24 cellular contexts compared by ENCODE assay signal in the genomic region with DNA sequence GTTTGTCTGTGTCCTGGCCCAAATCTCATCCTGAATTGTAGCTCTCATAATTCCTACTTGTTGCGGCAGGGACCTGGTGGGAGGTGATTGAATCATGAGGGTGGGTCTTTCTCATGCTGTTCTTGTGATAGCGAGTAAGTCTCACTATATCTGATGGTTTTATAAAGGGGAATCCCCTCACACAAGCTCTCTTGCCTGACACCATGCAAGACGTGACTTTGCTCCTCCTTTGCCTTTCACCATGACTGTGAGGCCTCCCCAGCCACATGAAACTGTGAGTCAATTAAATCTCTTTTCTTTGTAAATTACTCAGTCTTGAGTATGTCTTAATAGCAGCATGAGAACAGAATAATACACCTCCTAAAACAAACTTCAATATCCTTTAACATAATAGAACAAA.
DNase-seq lines count a peak whose midpoint lies in the region; ATAC-seq, FAIRE-seq and TF ChIP-seq lines count a peak whose summit lies in the region.
"Had no signal": no experiment of that assay in that cellular context is flagged by ENCODE, and none has a peak within 500 bp of the region (broad histone marks: within the 10 kb centered on the region; RNA-seq: fewer than 3 reads in every experiment).

No MANE protein-coding gene starts in this region.

- H3K36me3 ChIP-seq in smooth muscle cell (ENCODE audit: low read depth): no peaks in the 10 kb centered on the region
- H3K36me3 ChIP-seq: BLaER1 had no signal

- H3K36me3 Mint-ChIP-seq in activated CD4-positive, alpha-beta T cell treated with anti-CD3 and anti-CD28 coated beads for 36 hours (ENCODE audit: low read depth): no peaks in the 10 kb centered on the region
- no peaks in the 10 kb centered on the region for H3K36me3 Mint-ChIP-seq in activated T-helper 17 cell treated with anti-CD3 and anti-CD28 coated beads, Interleukin-2, amount 50 U/mL, for 72 hours (ENCODE audit: low read depth)
- H3K36me3 Mint-ChIP-seq: CD4-positive, CD25-positive, alpha-beta regulatory T cell; CD8-positive, alpha-beta T cell had no signal

- no peaks in the 10 kb centered on the region for H3F3A ChIP-seq in smooth muscle cell (ENCODE audit: low read depth)

- H3K4me3 Mint-ChIP-seq in activated CD4-positive, alpha-beta T cell treated with anti-CD3 and anti-CD28 coated beads for 36 hours: no peak overlapping the region
- no peak overlapping the region for H3K4me3 Mint-ChIP-seq in activated T-helper 17 cell treated with anti-CD3 and anti-CD28 coated beads, Interleukin-2, amount 50 U/mL, for 72 hours
- H3K4me3 Mint-ChIP-seq: B cell; CD4-positive, CD25-positive, alpha-beta regulatory T cell; CD8-positive, alpha-beta T cell had no signal

- H3K4me2 ChIP-seq in smooth muscle cell: no peak overlapping the region
- H3K4me2 ChIP-seq: BLaER1 had no signal

- H4K20me1 ChIP-seq in smooth muscle cell (ENCODE audit: low read depth): no peaks in the 10 kb centered on the region
- H4K20me1 ChIP-seq: BLaER1 had no signal

- DNase-seq in activated CD4-positive, alpha-beta T cell treated with anti-CD3 and anti-CD28 coated beads for 36 hours: peak; percentile 17
- no peak for DNase-seq in activated CD4-positive, alpha-beta T cell treated with anti-CD3 and anti-CD28 coated beads for 4 hours
- DNase-seq in GM19239 (ENCODE audit: insufficient read length, low spot score) (no peak), smooth muscle cell (lab: John Stamatoyannopoulos, UW; ENCODE audit: unreplicated experiment) (no peak), NCI-H69 (lab: John Stamatoyannopoulos, UW) (no peak)
- DNase-seq: Caco-2; CD4-positive, CD25-positive, alpha-beta regulatory T cell; CD8-positive, alpha-beta T cell; DMS 273 treated with DMSO at 0.1 percent for 48 hours; DMS79; EL; GDM1; GM23248; H7; HCEC 1CT had no signal

- H3K4me1 Mint-ChIP-seq in activated CD4-positive, alpha-beta T cell treated with anti-CD3 and anti-CD28 coated beads for 36 hours: no peaks in the 10 kb centered on the region
- H3K4me1 Mint-ChIP-seq in activated T-helper 17 cell treated with anti-CD3 and anti-CD28 coated beads, Interleukin-2, amount 50 U/mL, for 72 hours: no peaks in the 10 kb centered on the region
- H3K4me1 Mint-ChIP-seq: B cell had no signal

- ATAC-seq in activated CD4-positive, alpha-beta T cell treated with anti-CD3 and anti-CD28 coated beads for 36 hours: peak; percentile 64
- ATAC-seq in activated T-helper 17 cell treated with anti-CD3 and anti-CD28 coated beads, Interleukin-2, amount 50 U/mL, for 72 hours (replicated peaks): peak; percentile 70
- ATAC-seq in GM21360 (IDR thresholded peaks at IDR 0.05; ENCODE audit: unreplicated experiment): no peak
- ATAC-seq: CD8-positive, alpha-beta T cell had no signal

- H3K27me3 ChIP-seq in smooth muscle cell (ENCODE audit: low read depth): no peaks in the 10 kb centered on the region
- H3K27me3 ChIP-seq: BLaER1 had no signal

- H3K4me1 ChIP-seq in smooth muscle cell (ENCODE audit: low read depth): peaks cover 8% of the 10 kb centered on the region
- H3K4me1 ChIP-seq: BLaER1, Caco-2 had no signal

- WGBS in smooth muscle cell (ENCODE audit: low lambda C conversion rate): 95% methylated on average over 3 of the region's 3 CpGs

- no peak overlapping the region for H3K4me3 ChIP-seq in smooth muscle cell
- H3K4me3 ChIP-seq: BLaER1, GM23248 had no signal

- no peak overlapping the region for H3K27ac ChIP-seq in smooth muscle cell (ENCODE audit: low read depth)
- H3K27ac ChIP-seq: 22Rv1, BLaER1, C4-2B, GM23248 had no signal

- H3K79me2 ChIP-seq in smooth muscle cell (ENCODE audit: low read depth): no peaks in the 10 kb centered on the region

- H3K27ac Mint-ChIP-seq in activated CD4-positive, alpha-beta T cell treated with anti-CD3 and anti-CD28 coated beads for 36 hours: no peak overlapping the region
- no peak overlapping the region for H3K27ac Mint-ChIP-seq in activated T-helper 17 cell treated with anti-CD3 and anti-CD28 coated beads, Interleukin-2, amount 50 U/mL, for 72 hours
- H3K27ac Mint-ChIP-seq: B cell; CD8-positive, alpha-beta T cell had no signal

- CTCF ChIA-PET in activated CD4-positive, alpha-beta T cell treated with anti-CD3 and anti-CD28 coated beads for 36 hours (lab: Charles Lee): no interaction called here

- no peak for TF ChIP-seq CTCF in smooth muscle cell (IDR thresholded peaks at IDR 0.05; ENCODE audit: borderline replicate concordance, insufficient read depth, poor library complexity, severe bottlenecking)

- peak; percentile 72 for FAIRE-seq in GM19239 (lab: Jason Lieb, UNC)
- FAIRE-seq: GM12891, GM18507, H1 had no signal

- intact Hi-C loops in activated CD4-positive, alpha-beta T cell treated with anti-CD3 and anti-CD28 coated beads for 36 hours (cut with DNase I, micrococcal nuclease): no loop called here

- peak overlapping the region; percentile 39 for H2AFZ ChIP-seq in smooth muscle cell (ENCODE audit: low read depth)
- H2AFZ ChIP-seq: GM23248 had no signal

- no peak overlapping the region for H3K9ac ChIP-seq in smooth muscle cell (ENCODE audit: low read depth)
- H3K9ac ChIP-seq: BLaER1, GM23248 had no signal

- no peaks in the 10 kb centered on the region for H3K9me3 ChIP-seq in smooth muscle cell (replicated peaks; ENCODE audit: low read depth)
- H3K9me3 ChIP-seq: Caco-2 had no signal

- H3K27me3 Mint-ChIP-seq in activated CD4-positive, alpha-beta T cell treated with anti-CD3 and anti-CD28 coated beads for 36 hours: no peaks in the 10 kb centered on the region
- H3K27me3 Mint-ChIP-seq in activated T-helper 17 cell treated with anti-CD3 and anti-CD28 coated beads, Interleukin-2, amount 50 U/mL, for 72 hours: no peaks in the 10 kb centered on the region
- H3K27me3 Mint-ChIP-seq: B cell; CD4-positive, CD25-positive, alpha-beta regulatory T cell had no signal

- POLR2A ChIA-PET in activated CD4-positive, alpha-beta T cell treated with anti-CD3 and anti-CD28 coated beads for 36 hours (lab: Charles Lee): no interaction called here

- peaks cover 9% of the 10 kb centered on the region for H3K9me3 Mint-ChIP-seq in activated CD4-positive, alpha-beta T cell treated with anti-CD3 and anti-CD28 coated beads for 36 hours (ENCODE audit: low read depth)
- peaks cover 12% of the 10 kb centered on the region for H3K9me3 Mint-ChIP-seq in activated T-helper 17 cell treated with anti-CD3 and anti-CD28 coated beads, Interleukin-2, amount 50 U/mL, for 72 hours
